Comparison of ENCODE assay signal across 8 cellular contexts in genomic region chr5:72166070-72166979, GRCh38. TPM values are rescaled to one million over a fixed set of nuclear protein-coding genes. Genes with fewer than 3 reads are reported as not detected.
DNase-seq lines count a peak whose midpoint lies in the region; ATAC-seq lines count a peak whose summit lies in the region.

No MANE protein-coding gene starts in this region.

- DNase-seq in COR-L47 (lab: John Stamatoyannopoulos, UW): peak; percentile 90
- DNase-seq in NCI-H345 treated with DMSO at 0.1 percent for 48 hours (lab: John Stamatoyannopoulos, UW; ENCODE audit: unreplicated experiment): peak; percentile 80
- DNase-seq in GM19240 (ENCODE audit: insufficient read length, low spot score): no peak
- no peak for DNase-seq in activated CD4-positive, alpha-beta T cell treated with anti-CD3 and anti-CD28 coated beads for 48 hours

- H3K9ac ChIP-seq in duodenal mucosa (ENCODE audit: low read depth in 1 of 2, low read length in 2 of 2): no peak overlapping the region

- 66 to 67% methylated on average over 14 to 15 of the region's 15 CpGs for WGBS in mesodermal cell (ENCODE audit: insufficient coverage in 2 of 2), 2 experiments

- H3K9me3 ChIP-seq in duodenal mucosa (ENCODE audit: control insufficient read depth in 1 of 2, low read length in 2 of 2): no peaks in the 10 kb centered on the region
- no peaks in the 10 kb centered on the region for H3K9me3 ChIP-seq in mesodermal cell (ENCODE audit: control insufficient read depth, low read length)

- H3K27me3 ChIP-seq in duodenal mucosa (ENCODE audit: control insufficient read depth in 1 of 2, insufficient read depth in 2 of 2, low read length in 2 of 2): peaks cover 0 to 3% of the 10 kb centered on the region in 2 donors

- H3K36me3 ChIP-seq in duodenal mucosa (ENCODE audit: control insufficient read depth in 1 of 2, insufficient read depth in 2 of 2, low read length in 2 of 2): no peaks in the 10 kb centered on the region
- peaks cover 78% of the 10 kb centered on the region for H3K36me3 ChIP-seq in mesodermal cell (ENCODE audit: control insufficient read depth, insufficient read depth, low read length)

- no peak overlapping the region for H3K27ac ChIP-seq in duodenal mucosa (ENCODE audit: low read depth, low read length)
- H3K27ac ChIP-seq in mesodermal cell (ENCODE audit: low read depth, low read length, severe bottlenecking): peak overlapping the region; percentile 74

- peaks cover 5 to 17% of the 10 kb centered on the region in 2 donors for H3K4me1 ChIP-seq in duodenal mucosa (ENCODE audit: control insufficient read depth in 1 of 2, insufficient read depth in 2 of 2, low read length in 2 of 2)
- H3K4me1 ChIP-seq in mesodermal cell (ENCODE audit: control insufficient read depth, insufficient read depth, low read length, poor library complexity, severe bottlenecking): peaks cover 7% of the 10 kb centered on the region

- ATAC-seq in GM19035 (IDR thresholded peaks at IDR 0.05; ENCODE audit: unreplicated experiment) (no peak), GM21825 (IDR thresholded peaks at IDR 0.05; ENCODE audit: unreplicated experiment) (no peak)

- H3K4me3 ChIP-seq in duodenal mucosa (ENCODE audit: low read depth in 1 of 2, low read length in 2 of 2) (peak overlapping the region; percentile 18 to 57), mesodermal cell (ENCODE audit: extremely low read depth, insufficient read depth, low read length, poor library complexity, severe bottlenecking) (no peak overlapping the region)

RNA-seq across cellular contexts. Expression of gene MAP1B, which starts 59.0 kb away (rescaled TPM):
- 109 TPM for polyA plus RNA-seq in mesodermal cell (2013, experiment 1 of 2)
- polyA plus RNA-seq in mesodermal cell (2013, experiment 2 of 2): 95.3 TPM

Comparison
In these comparisons a context has a peak if more than half of its experiments do, and no peak if none do; other contexts are left out.
1. DNase-seq: peak in COR-L47 (single experiment) and NCI-H345 treated with DMSO at 0.1 percent for 48 hours (single experiment); none in GM19240 (single experiment) and activated CD4-positive, alpha-beta T cell treated with anti-CD3 and anti-CD28 coated beads for 48 hours (single experiment).